In genomic region chr7:100159099-100159623, GRCh38 we compare ENCODE assay signal across 1 cellular context.
TF ChIP-seq lines count a peak whose summit lies in the region.

No MANE protein-coding gene starts in this region.

TF ChIP-seq in endothelial cell of umbilical vein, 7 proteins besides CTCF, POLR2A, EP300 and RAD21:
- TF ChIP-seq POLR2AphosphoS5 (IDR thresholded peaks at IDR 0.05; ENCODE audit: insufficient read depth, low read depth, low read length), result no peak
- no peak for TF ChIP-seq EZH2 (IDR thresholded peaks at IDR 0.05; ENCODE audit: borderline replicate concordance, low read depth, low read length, severe bottlenecking)
- no peak for TF ChIP-seq MYC (IDR thresholded peaks at IDR 0.05; ENCODE audit: low read depth, low read length)
- no peak for TF ChIP-seq FOS (IDR thresholded peaks at IDR 0.05; ENCODE audit: borderline replicate concordance, insufficient read depth, low read length)
- no peak for TF ChIP-seq JUN (IDR thresholded peaks at IDR 0.05; ENCODE audit: borderline replicate concordance, insufficient read depth, insufficient read length, low read depth)
- TF ChIP-seq GATA2 (IDR thresholded peaks at IDR 0.05; ENCODE audit: insufficient read depth, insufficient read length, low read depth, low read length), result no peak
- TF ChIP-seq MAX (IDR thresholded peaks at IDR 0.05; ENCODE audit: insufficient read depth, insufficient read length), result no peak
